In genomic region chr2:14137643-14138042, GRCh38 we compare ENCODE assay signal across 11 cellular contexts.
DNase-seq lines count a peak whose midpoint lies in the region; ATAC-seq and TF ChIP-seq lines count a peak whose summit lies in the region.
"Had no signal": no experiment of that assay in that cellular context is flagged by ENCODE, and none has a peak within 500 bp of the region (broad histone marks: within the 10 kb centered on the region; RNA-seq: fewer than 3 reads in every experiment).

No MANE protein-coding gene starts in this region.

- no peak for ATAC-seq in activated naive CD4-positive, alpha-beta T cell treated with anti-CD3 and anti-CD28 coated beads, Interleukin-2, amount 50 U/mL, for 72 hours
- ATAC-seq in stimulated activated naive CD8-positive, alpha-beta T cell treated with anti-CD3 and anti-CD28 coated beads, Interleukin-15, amount 100 ng/mL, for 72 hours = no peak
- ATAC-seq: right cardiac atrium had no signal

- H2BK5ac ChIP-seq in mesendoderm (ENCODE audit: low read length) = no peak overlapping the region

- TF ChIP-seq CTCF in astrocyte of the cerebellum (IDR thresholded peaks at IDR 0.05; ENCODE audit: low read depth, low read length, missing control alignments) = peak; percentile 8

- in situ Hi-C loops in astrocyte of the cerebellum (cut with HindIII; ENCODE audit: low sequenced_read_pairs) = no loop called here

- H2BK120ac ChIP-seq in mesendoderm (ENCODE audit: low read depth, low read length) = no peak overlapping the region

- H3K27me3 ChIP-seq in mesendoderm (ENCODE audit: insufficient read depth, low read length, poor library complexity) = no peaks in the 10 kb centered on the region
- H3K27me3 ChIP-seq: MG63 had no signal

- WGBS in mesendoderm (ENCODE audit: extremely low coverage, insufficient coverage, low lambda C conversion rate) = no CpG with 5 or more reads among the region's 2 CpGs

- H3K9me3 Mint-ChIP-seq in activated naive CD4-positive, alpha-beta T cell treated with anti-CD3 and anti-CD28 coated beads, Interleukin-2, amount 50 U/mL, for 72 hours = peaks cover 21 to 22% of the 10 kb centered on the region in 2 donors
- H3K9me3 Mint-ChIP-seq in stimulated activated naive CD8-positive, alpha-beta T cell treated with anti-CD3 and anti-CD28 coated beads, Interleukin-15, amount 100 ng/mL, for 72 hours = peaks cover 10 to 21% of the 10 kb centered on the region in 2 donors

- H3K79me1 ChIP-seq in mesendoderm (ENCODE audit: low read length) = no peaks in the 10 kb centered on the region

- peak; percentile 33 for DNase-seq in DMS53 (lab: John Stamatoyannopoulos, UW)
- no peak for DNase-seq in DMS53 treated with DMSO at 0.1 percent for 48 hours (lab: John Stamatoyannopoulos, UW; ENCODE audit: unreplicated experiment)
- DNase-seq in HEK293T (ENCODE audit: extremely low spot score) = peak; percentile 22
- no peak for DNase-seq in astrocyte of the cerebellum (ENCODE audit: low read depth)
- peak; percentile 57 for DNase-seq in mesendoderm
- DNase-seq in activated naive CD4-positive, alpha-beta T cell treated with anti-CD3 and anti-CD28 coated beads, Interleukin-2, amount 50 U/mL, for 72 hours (ENCODE audit: low spot score in 2 of 2) = no peak
- DNase-seq in SW480 (ENCODE audit: low spot score) = no peak
- DNase-seq in stimulated activated naive CD8-positive, alpha-beta T cell treated with anti-CD3 and anti-CD28 coated beads, Interleukin-15, amount 100 ng/mL, for 72 hours = no peak
- DNase-seq: 8988T, MG63, right cardiac atrium had no signal

- CTCF ChIA-PET in HEK293T (lab: Yijun Ruan, JAX) = no interaction called here

- H3K36me3 Mint-ChIP-seq in activated naive CD4-positive, alpha-beta T cell treated with anti-CD3 and anti-CD28 coated beads, Interleukin-2, amount 50 U/mL, for 72 hours = peaks cover 5 to 6% of the 10 kb centered on the region in 2 donors

- no peak overlapping the region for H4K5ac ChIP-seq in mesendoderm (ENCODE audit: low read length)

- H3K27me3 Mint-ChIP-seq in stimulated activated naive CD8-positive, alpha-beta T cell treated with anti-CD3 and anti-CD28 coated beads, Interleukin-15, amount 100 ng/mL, for 72 hours = no peaks in the 10 kb centered on the region

- H4K8ac ChIP-seq in mesendoderm (ENCODE audit: low read depth, low read length) = no peak overlapping the region

- H3K4me3 ChIP-seq in astrocyte of the cerebellum (ENCODE audit: low read depth, low read length) (no peak overlapping the region), mesendoderm (ENCODE audit: low read length) (no peak overlapping the region)
- H3K4me3 ChIP-seq: MG63 had no signal

- H2BK15ac ChIP-seq in mesendoderm (replicated peaks; ENCODE audit: low read depth) = no peak overlapping the region

- H3K4me2 ChIP-seq in mesendoderm (ENCODE audit: low read length) = no peak overlapping the region

- no peak overlapping the region for H3K27ac Mint-ChIP-seq in activated naive CD4-positive, alpha-beta T cell treated with anti-CD3 and anti-CD28 coated beads, Interleukin-2, amount 50 U/mL, for 72 hours
- H3K27ac Mint-ChIP-seq in stimulated activated naive CD8-positive, alpha-beta T cell treated with anti-CD3 and anti-CD28 coated beads, Interleukin-15, amount 100 ng/mL, for 72 hours = no peak overlapping the region

- H3K56ac ChIP-seq in mesendoderm (ENCODE audit: low read length) = no peak overlapping the region

- H3K4ac ChIP-seq in mesendoderm (ENCODE audit: low read depth, low read length) = no peak overlapping the region

- H3K4me3 Mint-ChIP-seq in stimulated activated naive CD8-positive, alpha-beta T cell treated with anti-CD3 and anti-CD28 coated beads, Interleukin-15, amount 100 ng/mL, for 72 hours = no peak overlapping the region

- H3K36me3 ChIP-seq in mesendoderm (ENCODE audit: control insufficient read depth, insufficient read depth, low read length) = no peaks in the 10 kb centered on the region
- H3K36me3 ChIP-seq: MG63 had no signal

- H3K23ac ChIP-seq in mesendoderm (ENCODE audit: low read length) = no peak overlapping the region

- POLR2A ChIA-PET in HEK293T (lab: Yijun Ruan, JAX) = no interaction called here

- no peak overlapping the region for H2AK5ac ChIP-seq in mesendoderm (ENCODE audit: low read length)

- H3K27ac ChIP-seq in mesendoderm (ENCODE audit: low read depth, low read length) = no peak overlapping the region

- H3K4me1 ChIP-seq in mesendoderm (ENCODE audit: control insufficient read depth, low read depth, low read length) = no peaks in the 10 kb centered on the region

- no peaks in the 10 kb centered on the region for H3K79me2 ChIP-seq in mesendoderm (ENCODE audit: control insufficient read depth, insufficient read depth, low read length)

- no peaks in the 10 kb centered on the region for H3K4me1 Mint-ChIP-seq in stimulated activated naive CD8-positive, alpha-beta T cell treated with anti-CD3 and anti-CD28 coated beads, Interleukin-15, amount 100 ng/mL, for 72 hours

- no peak overlapping the region for H3K18ac ChIP-seq in mesendoderm (ENCODE audit: low read length)

- H3K9ac ChIP-seq in mesendoderm (ENCODE audit: low read length) = no peak overlapping the region

TF ChIP-seq in HEK293T, 16 proteins besides CTCF, POLR2A, EP300 and RAD21:
- no peak for TF ChIP-seq ELF4 (IDR thresholded peaks at IDR 0.05)
- no peak for TF ChIP-seq FOXK2 (IDR thresholded peaks at IDR 0.05)
- no peak for TF ChIP-seq L3MBTL2 (conservative IDR thresholded peaks at IDR 0.05)

Comparison
In these comparisons a context has a peak if more than half of its experiments do, and no peak if none do; other contexts are left out.
1. DNase-seq: peak in DMS53 (single experiment), HEK293T (single experiment) and mesendoderm (single experiment); none in DMS53 treated with DMSO at 0.1 percent for 48 hours (single experiment), astrocyte of the cerebellum (single experiment), activated naive CD4-positive, alpha-beta T cell treated with anti-CD3 and anti-CD28 coated beads, Interleukin-2, amount 50 U/mL, for 72 hours (0 of 2), SW480 (single experiment) and stimulated activated naive CD8-positive, alpha-beta T cell treated with anti-CD3 and anti-CD28 coated beads, Interleukin-15, amount 100 ng/mL, for 72 hours (0 of 2).